Comparison of ENCODE assay signal across 2 cellular contexts in the genomic region with DNA sequence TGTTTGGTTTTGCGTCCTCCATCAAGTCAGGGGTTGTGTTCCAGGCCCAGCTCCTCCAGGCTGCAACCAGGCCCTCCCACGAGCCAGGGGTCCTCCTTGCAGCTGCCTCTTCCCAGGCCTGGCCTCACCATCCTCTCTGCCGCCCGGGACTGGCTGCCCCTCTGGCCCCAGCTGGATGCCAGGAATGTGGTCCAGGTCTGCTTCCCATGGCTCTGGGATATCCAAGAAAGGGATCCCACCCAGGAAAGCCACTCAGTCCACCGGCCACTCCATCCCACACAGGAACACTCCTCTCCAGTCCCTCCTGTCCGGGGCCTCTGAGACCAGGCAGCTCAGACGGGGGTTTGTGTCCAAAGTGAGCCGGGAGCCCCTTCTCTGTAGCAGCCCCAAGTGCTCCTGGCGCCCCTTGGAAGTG.
TF ChIP-seq lines count a peak whose summit lies in the region.

No MANE protein-coding gene starts in this region.

TF ChIP-seq in K562, 482 proteins besides CTCF, POLR2A, EP300 and RAD21:
- TF ChIP-seq POLR2G (IDR thresholded peaks at IDR 0.05; ENCODE audit: low read depth, low read length) (0 out of 2 replicates have a peak, but pooled peaks have one; percentile 7), SP2 (IDR thresholded peaks at IDR 0.05; ENCODE audit: extremely low read depth, low read depth, low read length, poor library complexity, severe bottlenecking) (no peak)

TF ChIP-seq in H1, 55 proteins besides CTCF, POLR2A, EP300 and RAD21:
- TF ChIP-seq BCL11A (IDR thresholded peaks at IDR 0.05; ENCODE audit: low read depth in 2 of 2, low read length in 2 of 2) (no peak), KDM5A (IDR thresholded peaks at IDR 0.05; ENCODE audit: low read length) (no peak), BRCA1 (IDR thresholded peaks at IDR 0.05; ENCODE audit: low read depth, low read length) (no peak), SIN3A (conservative IDR thresholded peaks at IDR 0.05 in 1 of 2, IDR thresholded peaks at IDR 0.05 in 1 of 2; ENCODE audit: low read depth in 1 of 2, low read length in 2 of 2) (no peak), RNF2 (IDR thresholded peaks at IDR 0.05; ENCODE audit: borderline replicate concordance, low read depth, low read length, missing control alignments, poor library complexity, severe bottlenecking) (no peak), SUZ12 (IDR thresholded peaks at IDR 0.05; ENCODE audit: low read length) (no peak), ASH2L (IDR thresholded peaks at IDR 0.05; ENCODE audit: low read length) (no peak), RFX5 (IDR thresholded peaks at IDR 0.05; ENCODE audit: borderline replicate concordance, low read depth, low read length) (no peak), TBP (IDR thresholded peaks at IDR 0.05; ENCODE audit: low read depth, low read length) (no peak), USF2 (IDR thresholded peaks at IDR 0.05; ENCODE audit: low read length) (no peak), GABPA (IDR thresholded peaks at IDR 0.05; ENCODE audit: borderline replicate concordance, insufficient read depth, low read length) (no peak), TAF7 (optimal IDR thresholded peaks at IDR 0.05; ENCODE audit: borderline replicate concordance, low read depth, low read length) (no peak), POU5F1 (IDR thresholded peaks at IDR 0.05; ENCODE audit: low read depth, low read length) (no peak)
